In genomic region chr13:111460548-111461444, GRCh38 we compare ENCODE assay signal across 9 cellular contexts.
DNase-seq lines count a peak whose midpoint lies in the region; ATAC-seq and TF ChIP-seq lines count a peak whose summit lies in the region.
"Had no signal": no experiment of that assay in that cellular context is flagged by ENCODE, and none has a peak within 500 bp of the region (broad histone marks: within the 10 kb centered on the region; RNA-seq: fewer than 3 reads in every experiment).

No MANE protein-coding gene starts in this region.

- no peak overlapping the region for H3K4me3 ChIP-seq in SJCRH30
- H3K4me3 ChIP-seq: Peyer's patch had no signal

- DNase-seq in DMS153 treated with DMSO at 0.1 percent for 48 hours (lab: John Stamatoyannopoulos, UW; ENCODE audit: unreplicated experiment) (peak; percentile 31), HuH-7.5 (ENCODE audit: low spot score) (peak; percentile 30), SJCRH30 (peak; percentile 54 to 69), foreskin keratinocyte (peak in 1 of 2 donors; percentile 2), posterior vena cava (ENCODE audit: low spot score) (peak; percentile 77), CD14-positive monocyte (ENCODE audit: low spot score) (no peak)
- DNase-seq in effector CD4-positive, alpha-beta T cell: no peak

- H3K27ac Mint-ChIP-seq in CD14-positive monocyte: no peak overlapping the region

- intact Hi-C loops in posterior vena cava (cut with DNase I) (no loop called here), CD14-positive monocyte (cut with micrococcal nuclease) (no loop called here)

- peak; percentile 41 for ATAC-seq in foreskin keratinocyte
- no peak for ATAC-seq in GM18868 (IDR thresholded peaks at IDR 0.05; ENCODE audit: unreplicated experiment)

- no peaks in the 10 kb centered on the region for H3K9me3 ChIP-seq in SJCRH30 (replicated peaks)
- H3K9me3 ChIP-seq: Peyer's patch had no signal

- H3K36me3 ChIP-seq in SJCRH30: no peaks in the 10 kb centered on the region
- H3K36me3 ChIP-seq: Peyer's patch had no signal

- H3K4me1 ChIP-seq in SJCRH30 (no peaks in the 10 kb centered on the region), foreskin keratinocyte (no peaks in the 10 kb centered on the region)
- H3K4me1 ChIP-seq: Peyer's patch had no signal

- no peaks in the 10 kb centered on the region for H3K36me3 Mint-ChIP-seq in CD14-positive monocyte

- H3K4me1 Mint-ChIP-seq in CD14-positive monocyte: no peaks in the 10 kb centered on the region

- TF ChIP-seq CTCF in foreskin keratinocyte (conservative IDR thresholded peaks at IDR 0.05) (peak; percentile 51), CD14-positive monocyte (IDR thresholded peaks at IDR 0.05) (no peak)

- H3K9me3 Mint-ChIP-seq in CD14-positive monocyte: peaks cover 0 to 7% (median 2%) of the 10 kb centered on the region in 7 donors

- H3K4me3 Mint-ChIP-seq in CD14-positive monocyte: no peak overlapping the region

- H3K27ac ChIP-seq in SJCRH30 (no peak overlapping the region), foreskin keratinocyte (no peak overlapping the region)
- H3K27ac ChIP-seq: Peyer's patch had no signal

- H3K27me3 Mint-ChIP-seq in CD14-positive monocyte (ENCODE audit: low read depth in 3 of 3): peaks cover 5 to 25% (median 15%) of the 10 kb centered on the region in 3 donors

- peaks cover 14% of the 10 kb centered on the region for H3K27me3 ChIP-seq in SJCRH30
- no peaks in the 10 kb centered on the region for H3K27me3 ChIP-seq in foreskin keratinocyte

Comparison
In these comparisons a context has a peak if more than half of its experiments do, and no peak if none do; other contexts are left out.
1. DNase-seq: peak in DMS153 treated with DMSO at 0.1 percent for 48 hours (single experiment), HuH-7.5 (single experiment), SJCRH30 (2 of 2) and posterior vena cava (single experiment); none in CD14-positive monocyte (single experiment) and effector CD4-positive, alpha-beta T cell (single experiment).